24 cellular contexts compared by ENCODE assay signal in genomic region chr9:101367323-101367722, GRCh38. TPM values are rescaled to one million over a fixed set of nuclear protein-coding genes. Genes with fewer than 3 reads are reported as not detected.
"Had no signal": no experiment of that assay in that cellular context is flagged by ENCODE, and none has a peak within 500 bp of the region (broad histone marks: within the 10 kb centered on the region; RNA-seq: fewer than 3 reads in every experiment).

No MANE protein-coding gene starts in this region.

- H3K9me3 ChIP-seq: MG63, SJSA1 had no signal

- DNase-seq: Karpas-422, KG1, MG63, NCI-H1092, NCI-H1105 treated with DMSO at 0.1 percent for 48 hours, NCI-H1417 treated with DMSO at 0.1 percent for 48 hours, NCI-H187, NCI-H2029, NCI-H2081 treated with DMSO at 0.1 percent for 48 hours, NCI-H2171, NCI-H226, NCI-H446, NCI-H510A, NCI-H524 treated with DMSO at 0.1 percent for 48 hours, NCI-H69, NCI-H774, Right ventricle myocardium superior, RPMI8226, SIG-M5 had no signal

- H3K27me3 ChIP-seq: MG63, SJSA1 had no signal

- H3K27ac ChIP-seq: HL-60, SJSA1, SK-N-MC had no signal

- FAIRE-seq: HTR-8/SVneo, RCC 7860 had no signal

- H3K36me3 ChIP-seq: MG63, SJSA1 had no signal

- H3K4me3 ChIP-seq: MG63, SJSA1, SK-N-MC had no signal

RNA-seq across cellular contexts. Expression of gene BAAT, which starts 17.5 kb away (rescaled TPM):
- total RNA-seq: SJSA1 had no signal
